In the genomic region with DNA sequence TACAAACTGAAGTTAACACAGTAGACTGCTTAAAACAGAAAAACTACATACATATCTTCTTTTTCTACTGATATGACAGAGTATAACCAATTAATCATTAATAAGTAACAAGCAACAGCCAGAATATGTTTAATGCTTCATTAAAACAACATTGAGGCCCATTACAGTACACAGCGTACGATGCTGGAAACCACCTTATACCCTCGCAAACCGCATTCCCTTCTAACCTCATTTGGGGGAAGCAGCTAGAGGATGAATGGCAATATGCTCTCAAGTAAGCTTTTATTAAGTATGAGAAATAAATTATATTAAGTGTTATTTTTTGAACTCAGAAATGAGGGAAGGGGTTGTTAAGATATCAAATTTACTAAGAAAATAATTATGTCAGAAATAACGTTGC, we compare ENCODE assay signal across 16 cellular contexts.
DNase-seq lines count a peak whose midpoint lies in the region; ATAC-seq, FAIRE-seq and TF ChIP-seq lines count a peak whose summit lies in the region.
"Had no signal": no experiment of that assay in that cellular context is flagged by ENCODE, and none has a peak within 500 bp of the region (broad histone marks: within the 10 kb centered on the region; RNA-seq: fewer than 3 reads in every experiment).

No MANE protein-coding gene starts in this region.

- WGBS in small intestine, 3 donors, result 82 to 92% (median 85%) methylated on average over 5 of the region's 5 CpGs

- H3K9me3 Mint-ChIP-seq in nephron, result no peaks in the 10 kb centered on the region
- no peaks in the 10 kb centered on the region for H3K9me3 Mint-ChIP-seq in activated CD4-positive, alpha-beta T cell treated with anti-CD3 and anti-CD28 coated beads, Interleukin-2, amount 10 ng/mL, durations not matched to agents 7 days and 5 days
- H3K9me3 Mint-ChIP-seq: CD14-positive monocyte had no signal

- POLR2A ChIA-PET in activated CD4-positive, alpha-beta T cell treated with anti-CD3 and anti-CD28 coated beads, Interleukin-2, amount 10 ng/mL, durations not matched to agents 7 days and 5 days (lab: Charles Lee), result no interaction called here

- H3K4me1 Mint-ChIP-seq in nephron, result peaks cover 5% of the 10 kb centered on the region
- peaks cover 1% of the 10 kb centered on the region for H3K4me1 Mint-ChIP-seq in activated CD4-positive, alpha-beta T cell treated with anti-CD3 and anti-CD28 coated beads, Interleukin-2, amount 10 ng/mL, durations not matched to agents 7 days and 5 days

- DNase-seq in left ventricle myocardium inferior, result no peak
- DNase-seq in left cardiac atrium, result no peak
- peak; percentile 52 for DNase-seq in choroid plexus epithelial cell (ENCODE audit: low read depth)
- no peak for DNase-seq in NCI-H187 treated with DMSO at 0.1 percent for 48 hours (lab: John Stamatoyannopoulos, UW)
- no peak for DNase-seq in small intestine
- no peak for DNase-seq in activated CD4-positive, alpha-beta T cell treated with anti-CD3 and anti-CD28 coated beads, Interleukin-2, amount 10 ng/mL, durations not matched to agents 7 days and 5 days
- DNase-seq in AG08395 (ENCODE audit: low spot score), result no peak
- DNase-seq: 8988T; COR-L47; NCI-H1048; NCI-H69; NK-92 treated with Interleukin-12 subunit alpha and Interleukin-12 subunit beta, amount 100 ng/mL, for 24 hours had no signal

- H3K4me3 ChIP-seq in left ventricle myocardium inferior (peak overlapping the region; percentile 2), choroid plexus epithelial cell (ENCODE audit: low read depth, low read length) (no peak overlapping the region), small intestine (ENCODE audit: low read depth in 1 of 2, low read length in 2 of 2) (no peak overlapping the region)
- H3K4me3 ChIP-seq: GM12878, SK-N-MC had no signal

- H3K36me3 ChIP-seq in left ventricle myocardium inferior (no peaks in the 10 kb centered on the region), small intestine (ENCODE audit: control insufficient read depth in 2 of 2, insufficient read depth in 2 of 2, low read length in 2 of 2) (no peaks in the 10 kb centered on the region)

- H3K36me3 Mint-ChIP-seq in nephron (ENCODE audit: low read depth), result no peaks in the 10 kb centered on the region
- H3K36me3 Mint-ChIP-seq in activated CD4-positive, alpha-beta T cell treated with anti-CD3 and anti-CD28 coated beads, Interleukin-2, amount 10 ng/mL, durations not matched to agents 7 days and 5 days (ENCODE audit: low read depth), result no peaks in the 10 kb centered on the region
- H3K36me3 Mint-ChIP-seq: CD14-positive monocyte had no signal

- peaks cover 6% of the 10 kb centered on the region for H3K4me1 ChIP-seq in left ventricle myocardium inferior
- H3K4me1 ChIP-seq in small intestine (ENCODE audit: control insufficient read depth in 2 of 2, insufficient read depth in 1 of 2, low read depth in 1 of 2, low read length in 1 of 2), result no peaks in the 10 kb centered on the region

- intact Hi-C loops in left ventricle myocardium inferior (cut with micrococcal nuclease), result loop anchor here (5.0 kb wide), 1 partner anchor 496 kb away; a partner anchor contains a TSS
- intact Hi-C loops in left cardiac atrium (cut with DNase I), result loop anchor here in 1 of 2 donors (5.0 kb wide), 1 partner anchor 501 kb away; no protein-coding TSS in a partner anchor

- peak overlapping the region in 2 of 3 experiments; percentile 38 to 54 for H3K4me3 Mint-ChIP-seq in nephron
- no peak overlapping the region for H3K4me3 Mint-ChIP-seq in activated CD4-positive, alpha-beta T cell treated with anti-CD3 and anti-CD28 coated beads, Interleukin-2, amount 10 ng/mL, durations not matched to agents 7 days and 5 days
- H3K4me3 Mint-ChIP-seq: CD14-positive monocyte had no signal

- CTCF ChIA-PET in activated CD4-positive, alpha-beta T cell treated with anti-CD3 and anti-CD28 coated beads, Interleukin-2, amount 10 ng/mL, durations not matched to agents 7 days and 5 days (lab: Charles Lee), result no interaction called here

- no peak for FAIRE-seq in small intestine (lab: Jason Lieb, UNC)
- FAIRE-seq: GM12878 had no signal

- H3K27ac Mint-ChIP-seq in nephron, result peak overlapping the region in 2 of 3 experiments; percentile 64 to 71
- no peak overlapping the region for H3K27ac Mint-ChIP-seq in activated CD4-positive, alpha-beta T cell treated with anti-CD3 and anti-CD28 coated beads, Interleukin-2, amount 10 ng/mL, durations not matched to agents 7 days and 5 days
- H3K27ac Mint-ChIP-seq: CD14-positive monocyte had no signal

- peak overlapping the region; percentile 57 for H3K27ac ChIP-seq in left ventricle myocardium inferior (replicated peaks)
- H3K27ac ChIP-seq in small intestine (ENCODE audit: low read depth in 1 of 2, low read length in 1 of 2), result no peak overlapping the region
- H3K27ac ChIP-seq: SK-N-MC had no signal

- H3K27me3 Mint-ChIP-seq in nephron (ENCODE audit: low read depth), result peaks cover 15% of the 10 kb centered on the region
- no peaks in the 10 kb centered on the region for H3K27me3 Mint-ChIP-seq in activated CD4-positive, alpha-beta T cell treated with anti-CD3 and anti-CD28 coated beads, Interleukin-2, amount 10 ng/mL, durations not matched to agents 7 days and 5 days

- no peak for ATAC-seq in left cardiac atrium
- ATAC-seq: GM12878 had no signal

- TF ChIP-seq CTCF in left ventricle myocardium inferior (IDR thresholded peaks at IDR 0.05; ENCODE audit: borderline replicate concordance), result no peak
- TF ChIP-seq CTCF in choroid plexus epithelial cell (conservative IDR thresholded peaks at IDR 0.05; ENCODE audit: low read depth, low read length), result no peak
- TF ChIP-seq CTCF in nephron (IDR thresholded peaks at IDR 0.05; ENCODE audit: unreplicated experiment in 3 of 3), result no peak

- no peaks in the 10 kb centered on the region for H3K27me3 ChIP-seq in left ventricle myocardium inferior (ENCODE audit: low read depth)
- no peaks in the 10 kb centered on the region for H3K27me3 ChIP-seq in small intestine (ENCODE audit: control insufficient read depth in 2 of 2, insufficient read depth in 2 of 2, low read length in 2 of 2)

- H3K9me3 ChIP-seq in left ventricle myocardium inferior (replicated peaks), result no peaks in the 10 kb centered on the region
- H3K9me3 ChIP-seq in small intestine (ENCODE audit: control insufficient read depth, low read depth), result no peaks in the 10 kb centered on the region
